1 cellular context compared by ENCODE assay signal in the genomic region with DNA sequence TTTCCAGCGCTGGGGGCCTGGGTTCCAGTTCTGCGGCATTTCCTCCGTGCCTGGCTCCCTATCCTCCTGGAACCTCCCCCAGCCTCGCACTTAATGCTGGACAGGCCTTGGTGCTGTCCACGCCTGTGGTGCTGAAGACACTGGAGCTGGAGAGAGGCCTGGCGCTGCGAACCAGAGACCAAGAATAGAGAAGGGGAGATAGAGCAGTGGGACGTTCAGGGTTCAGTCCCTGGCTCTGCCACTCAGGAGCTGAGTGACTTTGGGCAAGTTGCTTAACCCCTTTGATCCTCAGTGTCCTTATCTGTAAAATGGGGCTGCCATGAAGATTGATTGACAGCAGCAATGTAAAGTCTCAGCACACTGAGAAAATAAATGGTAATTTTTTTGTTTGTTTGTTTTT.
TF ChIP-seq lines count a peak whose summit lies in the region.

No MANE protein-coding gene starts in this region.

TF ChIP-seq in HepG2, 621 proteins besides CTCF, POLR2A, EP300 and RAD21 (continued from another document and continues in another):
- TF ChIP-seq, protein P1, sequence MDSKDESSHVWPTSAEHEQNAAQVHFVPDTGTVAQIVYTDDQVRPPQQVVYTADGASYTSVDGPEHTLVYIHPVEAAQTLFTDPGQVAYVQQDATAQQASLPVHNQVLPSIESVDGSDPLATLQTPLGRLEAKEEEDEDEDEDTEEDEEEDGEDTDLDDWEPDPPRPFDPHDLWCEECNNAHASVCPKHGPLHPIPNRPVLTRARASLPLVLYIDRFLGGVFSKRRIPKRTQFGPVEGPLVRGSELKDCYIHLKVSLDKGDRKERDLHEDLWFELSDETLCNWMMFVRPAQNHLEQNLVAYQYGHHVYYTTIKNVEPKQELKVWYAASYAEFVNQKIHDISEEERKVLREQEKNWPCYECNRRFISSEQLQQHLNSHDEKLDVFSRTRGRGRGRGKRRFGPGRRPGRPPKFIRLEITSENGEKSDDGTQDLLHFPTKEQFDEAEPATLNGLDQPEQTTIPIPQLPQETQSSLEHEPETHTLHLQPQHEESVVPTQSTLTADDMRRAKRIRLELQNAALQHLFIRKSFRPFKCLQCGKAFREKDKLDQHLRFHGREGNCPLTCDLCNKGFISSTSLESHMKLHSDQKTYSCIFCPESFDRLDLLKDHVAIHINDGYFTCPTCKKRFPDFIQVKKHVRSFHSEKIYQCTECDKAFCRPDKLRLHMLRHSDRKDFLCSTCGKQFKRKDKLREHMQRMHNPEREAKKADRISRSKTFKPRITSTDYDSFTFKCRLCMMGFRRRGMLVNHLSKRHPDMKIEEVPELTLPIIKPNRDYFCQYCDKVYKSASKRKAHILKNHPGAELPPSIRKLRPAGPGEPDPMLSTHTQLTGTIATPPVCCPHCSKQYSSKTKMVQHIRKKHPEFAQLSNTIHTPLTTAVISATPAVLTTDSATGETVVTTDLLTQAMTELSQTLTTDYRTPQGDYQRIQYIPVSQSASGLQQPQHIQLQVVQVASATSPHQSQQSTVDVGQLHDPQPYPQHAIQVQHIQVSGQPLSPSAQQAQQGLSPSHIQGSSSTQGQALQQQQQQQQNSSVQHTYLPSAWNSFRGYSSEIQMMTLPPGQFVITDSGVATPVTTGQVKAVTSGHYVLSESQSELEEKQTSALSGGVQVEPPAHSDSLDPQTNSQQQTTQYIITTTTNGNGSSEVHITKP (CRISPR knock-in tag; IDR thresholded peaks at IDR 0.05; ENCODE audit: low read depth): peak; percentile 82; the same call in 1 of the 2 replicates
- TF ChIP-seq NFIB (CRISPR knock-in tag; IDR thresholded peaks at IDR 0.05; ENCODE audit: borderline replicate concordance) (no peak), SNRNP70 (IDR thresholded peaks at IDR 0.05; ENCODE audit: low read depth, low read length) (no peak), ZNF570 (CRISPR knock-in tag; IDR thresholded peaks at IDR 0.05; ENCODE audit: borderline replicate concordance) (0 out of 2 replicates have a peak, but pooled peaks have one; percentile 53), HMGA1 (CRISPR knock-in tag; conservative IDR thresholded peaks at IDR 0.05) (no peak), SSRP1 (CRISPR knock-in tag; IDR thresholded peaks at IDR 0.05) (no peak), ZNF335 (CRISPR knock-in tag; IDR thresholded peaks at IDR 0.05) (peak; percentile 95), REL (CRISPR knock-in tag; conservative IDR thresholded peaks at IDR 0.05) (peak; percentile 87; the same call in 1 of the 2 replicates), GABPA (IDR thresholded peaks at IDR 0.05; ENCODE audit: low read depth, low read length) (no peak), GABPA (CRISPR knock-in tag; IDR thresholded peaks at IDR 0.05; ENCODE audit: low read depth) (peak; percentile 50; the same call in 1 of the 2 replicates), ZNF282 (IDR thresholded peaks at IDR 0.05; ENCODE audit: partially characterized antibody) (no peak), HNRNPK (IDR thresholded peaks at IDR 0.05; ENCODE audit: low read depth, low read length, poor library complexity, severe bottlenecking) (no peak), CBX1 (IDR thresholded peaks at IDR 0.05; ENCODE audit: low read depth) (no peak), ZNF607 (CRISPR knock-in tag; IDR thresholded peaks at IDR 0.05; ENCODE audit: borderline replicate concordance) (peak; percentile 97), YEATS4 (CRISPR knock-in tag; IDR thresholded peaks at IDR 0.05; ENCODE audit: borderline replicate concordance) (peak; percentile 49; the same call in 1 of the 2 replicates), FOXA3 (CRISPR knock-in tag; IDR thresholded peaks at IDR 0.05) (peak; percentile 61; the same call in 1 of the 2 replicates), ZNF329 (CRISPR knock-in tag; IDR thresholded peaks at IDR 0.05; ENCODE audit: low read depth) (no peak), KLF13 (CRISPR knock-in tag; IDR thresholded peaks at IDR 0.05) (no peak), ELF1 (CRISPR knock-in tag; IDR thresholded peaks at IDR 0.05) (peak; percentile 57; the same call in 1 of the 2 replicates), RFXANK (CRISPR knock-in tag; IDR thresholded peaks at IDR 0.05) (peak; percentile 86; the same call in 1 of the 2 replicates), TBP (CRISPR knock-in tag; IDR thresholded peaks at IDR 0.05) (no peak), ZBTB20 (CRISPR knock-in tag; IDR thresholded peaks at IDR 0.05; ENCODE audit: borderline replicate concordance, low read depth) (peak; percentile 91; the same call in 1 of the 2 replicates), ZNF333 (CRISPR knock-in tag; IDR thresholded peaks at IDR 0.05; ENCODE audit: borderline replicate concordance) (no peak), GABPB1 (CRISPR knock-in tag; IDR thresholded peaks at IDR 0.05) (peak; percentile 43; the same call in 1 of the 2 replicates), ZNF782 (CRISPR knock-in tag; IDR thresholded peaks at IDR 0.05; ENCODE audit: borderline replicate concordance) (peak; percentile 62; the same call in 1 of the 2 replicates), ZBTB21 (CRISPR knock-in tag; IDR thresholded peaks at IDR 0.05) (peak; percentile 78; the same call in 1 of the 2 replicates), ATM (IDR thresholded peaks at IDR 0.05; ENCODE audit: borderline replicate concordance) (no peak), ZNF510 (CRISPR knock-in tag; IDR thresholded peaks at IDR 0.05; ENCODE audit: low read depth) (no peak), HHEX (CRISPR knock-in tag; IDR thresholded peaks at IDR 0.05) (peak; percentile 66; the same call in 1 of the 2 replicates), ZNF264 (CRISPR knock-in tag; IDR thresholded peaks at IDR 0.05) (peak; percentile 92), ZNF781 (CRISPR knock-in tag; IDR thresholded peaks at IDR 0.05; ENCODE audit: borderline replicate concordance, not compliant biosample characterization) (peak; percentile 77), SP2 (CRISPR knock-in tag; IDR thresholded peaks at IDR 0.05) (peak; percentile 41; the same call in 1 of the 2 replicates)
- TF ChIP-seq, protein P2, sequence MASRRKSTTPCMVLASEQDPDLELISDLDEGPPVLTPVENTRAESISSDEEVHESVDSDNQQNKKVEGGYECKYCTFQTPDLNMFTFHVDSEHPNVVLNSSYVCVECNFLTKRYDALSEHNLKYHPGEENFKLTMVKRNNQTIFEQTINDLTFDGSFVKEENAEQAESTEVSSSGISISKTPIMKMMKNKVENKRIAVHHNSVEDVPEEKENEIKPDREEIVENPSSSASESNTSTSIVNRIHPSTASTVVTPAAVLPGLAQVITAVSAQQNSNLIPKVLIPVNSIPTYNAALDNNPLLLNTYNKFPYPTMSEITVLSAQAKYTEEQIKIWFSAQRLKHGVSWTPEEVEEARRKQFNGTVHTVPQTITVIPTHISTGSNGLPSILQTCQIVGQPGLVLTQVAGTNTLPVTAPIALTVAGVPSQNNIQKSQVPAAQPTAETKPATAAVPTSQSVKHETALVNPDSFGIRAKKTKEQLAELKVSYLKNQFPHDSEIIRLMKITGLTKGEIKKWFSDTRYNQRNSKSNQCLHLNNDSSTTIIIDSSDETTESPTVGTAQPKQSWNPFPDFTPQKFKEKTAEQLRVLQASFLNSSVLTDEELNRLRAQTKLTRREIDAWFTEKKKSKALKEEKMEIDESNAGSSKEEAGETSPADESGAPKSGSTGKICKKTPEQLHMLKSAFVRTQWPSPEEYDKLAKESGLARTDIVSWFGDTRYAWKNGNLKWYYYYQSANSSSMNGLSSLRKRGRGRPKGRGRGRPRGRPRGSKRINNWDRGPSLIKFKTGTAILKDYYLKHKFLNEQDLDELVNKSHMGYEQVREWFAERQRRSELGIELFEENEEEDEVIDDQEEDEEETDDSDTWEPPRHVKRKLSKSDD (CRISPR knock-in tag; IDR thresholded peaks at IDR 0.05; ENCODE audit: low read depth): no peak; the same call in 1 of the 2 replicates
- TF ChIP-seq, protein P3, sequence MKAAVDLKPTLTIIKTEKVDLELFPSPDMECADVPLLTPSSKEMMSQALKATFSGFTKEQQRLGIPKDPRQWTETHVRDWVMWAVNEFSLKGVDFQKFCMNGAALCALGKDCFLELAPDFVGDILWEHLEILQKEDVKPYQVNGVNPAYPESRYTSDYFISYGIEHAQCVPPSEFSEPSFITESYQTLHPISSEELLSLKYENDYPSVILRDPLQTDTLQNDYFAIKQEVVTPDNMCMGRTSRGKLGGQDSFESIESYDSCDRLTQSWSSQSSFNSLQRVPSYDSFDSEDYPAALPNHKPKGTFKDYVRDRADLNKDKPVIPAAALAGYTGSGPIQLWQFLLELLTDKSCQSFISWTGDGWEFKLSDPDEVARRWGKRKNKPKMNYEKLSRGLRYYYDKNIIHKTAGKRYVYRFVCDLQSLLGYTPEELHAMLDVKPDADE (CRISPR knock-in tag; IDR thresholded peaks at IDR 0.05): peak; percentile 94
- TF ChIP-seq, protein P4, sequence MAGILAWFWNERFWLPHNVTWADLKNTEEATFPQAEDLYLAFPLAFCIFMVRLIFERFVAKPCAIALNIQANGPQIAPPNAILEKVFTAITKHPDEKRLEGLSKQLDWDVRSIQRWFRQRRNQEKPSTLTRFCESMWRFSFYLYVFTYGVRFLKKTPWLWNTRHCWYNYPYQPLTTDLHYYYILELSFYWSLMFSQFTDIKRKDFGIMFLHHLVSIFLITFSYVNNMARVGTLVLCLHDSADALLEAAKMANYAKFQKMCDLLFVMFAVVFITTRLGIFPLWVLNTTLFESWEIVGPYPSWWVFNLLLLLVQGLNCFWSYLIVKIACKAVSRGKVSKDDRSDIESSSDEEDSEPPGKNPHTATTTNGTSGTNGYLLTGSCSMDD (CRISPR knock-in tag; IDR thresholded peaks at IDR 0.05): peak; percentile 93
- TF ChIP-seq, protein P5, sequence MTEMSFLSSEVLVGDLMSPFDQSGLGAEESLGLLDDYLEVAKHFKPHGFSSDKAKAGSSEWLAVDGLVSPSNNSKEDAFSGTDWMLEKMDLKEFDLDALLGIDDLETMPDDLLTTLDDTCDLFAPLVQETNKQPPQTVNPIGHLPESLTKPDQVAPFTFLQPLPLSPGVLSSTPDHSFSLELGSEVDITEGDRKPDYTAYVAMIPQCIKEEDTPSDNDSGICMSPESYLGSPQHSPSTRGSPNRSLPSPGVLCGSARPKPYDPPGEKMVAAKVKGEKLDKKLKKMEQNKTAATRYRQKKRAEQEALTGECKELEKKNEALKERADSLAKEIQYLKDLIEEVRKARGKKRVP (CRISPR knock-in tag; IDR thresholded peaks at IDR 0.05): peak in 1 of 2 experiments; percentile 41; a peak in 1 of 4 replicates
- TF ChIP-seq, protein P6, sequence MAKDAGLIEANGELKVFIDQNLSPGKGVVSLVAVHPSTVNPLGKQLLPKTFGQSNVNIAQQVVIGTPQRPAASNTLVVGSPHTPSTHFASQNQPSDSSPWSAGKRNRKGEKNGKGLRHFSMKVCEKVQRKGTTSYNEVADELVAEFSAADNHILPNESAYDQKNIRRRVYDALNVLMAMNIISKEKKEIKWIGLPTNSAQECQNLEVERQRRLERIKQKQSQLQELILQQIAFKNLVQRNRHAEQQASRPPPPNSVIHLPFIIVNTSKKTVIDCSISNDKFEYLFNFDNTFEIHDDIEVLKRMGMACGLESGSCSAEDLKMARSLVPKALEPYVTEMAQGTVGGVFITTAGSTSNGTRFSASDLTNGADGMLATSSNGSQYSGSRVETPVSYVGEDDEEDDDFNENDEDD (CRISPR knock-in tag; IDR thresholded peaks at IDR 0.05; ENCODE audit: borderline replicate concordance): peak; percentile 37; the same call in 1 of the 2 replicates
- TF ChIP-seq, protein P7, sequence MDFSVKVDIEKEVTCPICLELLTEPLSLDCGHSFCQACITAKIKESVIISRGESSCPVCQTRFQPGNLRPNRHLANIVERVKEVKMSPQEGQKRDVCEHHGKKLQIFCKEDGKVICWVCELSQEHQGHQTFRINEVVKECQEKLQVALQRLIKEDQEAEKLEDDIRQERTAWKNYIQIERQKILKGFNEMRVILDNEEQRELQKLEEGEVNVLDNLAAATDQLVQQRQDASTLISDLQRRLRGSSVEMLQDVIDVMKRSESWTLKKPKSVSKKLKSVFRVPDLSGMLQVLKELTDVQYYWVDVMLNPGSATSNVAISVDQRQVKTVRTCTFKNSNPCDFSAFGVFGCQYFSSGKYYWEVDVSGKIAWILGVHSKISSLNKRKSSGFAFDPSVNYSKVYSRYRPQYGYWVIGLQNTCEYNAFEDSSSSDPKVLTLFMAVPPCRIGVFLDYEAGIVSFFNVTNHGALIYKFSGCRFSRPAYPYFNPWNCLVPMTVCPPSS (IDR thresholded peaks at IDR 0.05): no peak
- TF ChIP-seq, protein P8, sequence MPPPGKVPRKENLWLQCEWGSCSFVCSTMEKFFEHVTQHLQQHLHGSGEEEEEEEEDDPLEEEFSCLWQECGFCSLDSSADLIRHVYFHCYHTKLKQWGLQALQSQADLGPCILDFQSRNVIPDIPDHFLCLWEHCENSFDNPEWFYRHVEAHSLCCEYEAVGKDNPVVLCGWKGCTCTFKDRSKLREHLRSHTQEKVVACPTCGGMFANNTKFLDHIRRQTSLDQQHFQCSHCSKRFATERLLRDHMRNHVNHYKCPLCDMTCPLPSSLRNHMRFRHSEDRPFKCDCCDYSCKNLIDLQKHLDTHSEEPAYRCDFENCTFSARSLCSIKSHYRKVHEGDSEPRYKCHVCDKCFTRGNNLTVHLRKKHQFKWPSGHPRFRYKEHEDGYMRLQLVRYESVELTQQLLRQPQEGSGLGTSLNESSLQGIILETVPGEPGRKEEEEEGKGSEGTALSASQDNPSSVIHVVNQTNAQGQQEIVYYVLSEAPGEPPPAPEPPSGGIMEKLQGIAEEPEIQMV (CRISPR knock-in tag; IDR thresholded peaks at IDR 0.05; ENCODE audit: low read depth): peak; percentile 74; the same call in 1 of the 2 replicates
- TF ChIP-seq, protein P9, sequence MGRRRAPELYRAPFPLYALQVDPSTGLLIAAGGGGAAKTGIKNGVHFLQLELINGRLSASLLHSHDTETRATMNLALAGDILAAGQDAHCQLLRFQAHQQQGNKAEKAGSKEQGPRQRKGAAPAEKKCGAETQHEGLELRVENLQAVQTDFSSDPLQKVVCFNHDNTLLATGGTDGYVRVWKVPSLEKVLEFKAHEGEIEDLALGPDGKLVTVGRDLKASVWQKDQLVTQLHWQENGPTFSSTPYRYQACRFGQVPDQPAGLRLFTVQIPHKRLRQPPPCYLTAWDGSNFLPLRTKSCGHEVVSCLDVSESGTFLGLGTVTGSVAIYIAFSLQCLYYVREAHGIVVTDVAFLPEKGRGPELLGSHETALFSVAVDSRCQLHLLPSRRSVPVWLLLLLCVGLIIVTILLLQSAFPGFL (CRISPR knock-in tag; IDR thresholded peaks at IDR 0.05): no peak
